Comparison of ENCODE assay signal across 21 cellular contexts in genomic region chr5:170640731-170641588, GRCh38.
DNase-seq lines count a peak whose midpoint lies in the region; ATAC-seq and TF ChIP-seq lines count a peak whose summit lies in the region.
"Had no signal": no experiment of that assay in that cellular context is flagged by ENCODE, and none has a peak within 500 bp of the region (broad histone marks: within the 10 kb centered on the region; RNA-seq: fewer than 3 reads in every experiment).

No MANE protein-coding gene starts in this region.

- no peak overlapping the region for H3K27ac ChIP-seq in RWPE2 (ENCODE audit: poor library complexity, severe bottlenecking)
- H3K27ac ChIP-seq: A549 had no signal

- H3K27ac Mint-ChIP-seq in activated T-helper 2 cell treated with anti-CD3 and anti-CD28 coated beads, Interferon-gamma antibody, Interleukin-2, Interleukin-4, amounts not matched to agents 10 μg/mL and 5 μg/mL and 100 μg/mL, durations not matched to agents 14 hours and 24 hours and 36 hours, result no peak overlapping the region
- H3K27ac Mint-ChIP-seq: GM23338 had no signal

- no peaks in the 10 kb centered on the region for H3K4me1 Mint-ChIP-seq in activated T-helper 2 cell treated with anti-CD3 and anti-CD28 coated beads, Interferon-gamma antibody, Interleukin-2, Interleukin-4, amounts not matched to agents 10 μg/mL and 5 μg/mL and 100 μg/mL, durations not matched to agents 14 hours and 24 hours and 36 hours (ENCODE audit: low read depth)

- H3K9me3 ChIP-seq in RWPE2 (ENCODE audit: severe bottlenecking), result no peaks in the 10 kb centered on the region
- H3K9me3 ChIP-seq: A549, BE2C, HAP-1, MG63 had no signal

- H3K36me3 ChIP-seq in RWPE2 (ENCODE audit: low read depth), result no peaks in the 10 kb centered on the region
- H3K36me3 ChIP-seq: BE2C, HAP-1, MG63 had no signal

- H3K4me1 ChIP-seq in RWPE2 (ENCODE audit: insufficient read depth, poor library complexity, severe bottlenecking), result no peaks in the 10 kb centered on the region
- H3K4me1 ChIP-seq: A549, BE2C, HAP-1 had no signal

- H3K4me3 Mint-ChIP-seq in activated T-helper 2 cell treated with anti-CD3 and anti-CD28 coated beads, Interferon-gamma antibody, Interleukin-2, Interleukin-4, amounts not matched to agents 10 μg/mL and 5 μg/mL and 100 μg/mL, durations not matched to agents 14 hours and 24 hours and 36 hours (ENCODE audit: low read depth), result no peak overlapping the region
- H3K4me3 Mint-ChIP-seq: GM23338 had no signal

- peak; percentile 72 for DNase-seq in cardiac septum (ENCODE audit: low spot score)
- no peak for DNase-seq in Right ventricle myocardium inferior (ENCODE audit: missing footprints)
- DNase-seq in RWPE2 (ENCODE audit: low spot score), result peak; percentile 53
- peak; percentile 3 for DNase-seq in kidney tubule cell (ENCODE audit: low spot score)
- DNase-seq in activated T-helper 2 cell treated with anti-CD3 and anti-CD28 coated beads, Interferon-gamma antibody, Interleukin-2, Interleukin-4, amounts not matched to agents 10 μg/mL and 5 μg/mL and 100 μg/mL, durations not matched to agents 14 hours and 24 hours and 36 hours (ENCODE audit: low spot score), result no peak
- no peak for DNase-seq in midbrain (lab: John Stamatoyannopoulos, UW)
- DNase-seq: BE2C, DMS 273 treated with DMSO at 0.1 percent for 48 hours, DMS79 treated with DMSO at 0.1 percent for 48 hours, MG63, NCI-H1105, NCI-H146, NCI-H2029 treated with DMSO at 0.1 percent for 48 hours, NCI-H226, NCI-H524 treated with DMSO at 0.1 percent for 48 hours, NCI-H82, SW 1271 had no signal

- TF ChIP-seq CTCF in RWPE2 (IDR thresholded peaks at IDR 0.05; ENCODE audit: poor library complexity, severe bottlenecking), result no peak

- no peaks in the 10 kb centered on the region for H3K36me3 Mint-ChIP-seq in activated T-helper 2 cell treated with anti-CD3 and anti-CD28 coated beads, Interferon-gamma antibody, Interleukin-2, Interleukin-4, amounts not matched to agents 10 μg/mL and 5 μg/mL and 100 μg/mL, durations not matched to agents 14 hours and 24 hours and 36 hours (ENCODE audit: low read depth)

- intact Hi-C loops in cardiac septum (cut with DNase I), result loop anchor here (5.0 kb wide), 1 partner anchor 101 kb away; no protein-coding TSS in a partner anchor
- intact Hi-C loops in Right ventricle myocardium inferior (cut with DNase I), result no loop called here
- intact Hi-C loops in activated T-helper 2 cell treated with anti-CD3 and anti-CD28 coated beads, Interferon-gamma antibody, Interleukin-2, Interleukin-4, amounts not matched to agents 10 μg/mL and 5 μg/mL and 100 μg/mL, durations not matched to agents 14 hours and 24 hours and 36 hours (cut with micrococcal nuclease), result no loop called here

- ATAC-seq in Right ventricle myocardium inferior, result no peak
- ATAC-seq in RWPE2 (ENCODE audit: low read depth), result no peak
- no peak for ATAC-seq in HG02610 (IDR thresholded peaks at IDR 0.05; ENCODE audit: unreplicated experiment)
- ATAC-seq: A549, GM23338 had no signal

- H3K4me3 ChIP-seq in RWPE2 (ENCODE audit: severe bottlenecking), result no peak overlapping the region
- H3K4me3 ChIP-seq: A549, GM23338, HAP-1, MG63 had no signal

- H3K27me3 Mint-ChIP-seq in activated T-helper 2 cell treated with anti-CD3 and anti-CD28 coated beads, Interferon-gamma antibody, Interleukin-2, Interleukin-4, amounts not matched to agents 10 μg/mL and 5 μg/mL and 100 μg/mL, durations not matched to agents 14 hours and 24 hours and 36 hours (ENCODE audit: low read depth), result peaks cover 8% of the 10 kb centered on the region

- no peaks in the 10 kb centered on the region for H3K27me3 ChIP-seq in RWPE2 (ENCODE audit: insufficient read depth, poor library complexity, severe bottlenecking)
- H3K27me3 ChIP-seq: BE2C, MG63 had no signal

- H3K9me3 Mint-ChIP-seq in activated T-helper 2 cell treated with anti-CD3 and anti-CD28 coated beads, Interferon-gamma antibody, Interleukin-2, Interleukin-4, amounts not matched to agents 10 μg/mL and 5 μg/mL and 100 μg/mL, durations not matched to agents 14 hours and 24 hours and 36 hours, result no peaks in the 10 kb centered on the region
- H3K9me3 Mint-ChIP-seq: GM23338 had no signal

Comparison
In these comparisons a context has a peak if more than half of its experiments do, and no peak if none do; other contexts are left out.
1. DNase-seq: peak in cardiac septum (single experiment), RWPE2 (single experiment) and kidney tubule cell (single experiment); none in Right ventricle myocardium inferior (single experiment), activated T-helper 2 cell treated with anti-CD3 and anti-CD28 coated beads, Interferon-gamma antibody, Interleukin-2, Interleukin-4, amounts not matched to agents 10 μg/mL and 5 μg/mL and 100 μg/mL, durations not matched to agents 14 hours and 24 hours and 36 hours (single experiment) and midbrain (single experiment).